In the genomic region with DNA sequence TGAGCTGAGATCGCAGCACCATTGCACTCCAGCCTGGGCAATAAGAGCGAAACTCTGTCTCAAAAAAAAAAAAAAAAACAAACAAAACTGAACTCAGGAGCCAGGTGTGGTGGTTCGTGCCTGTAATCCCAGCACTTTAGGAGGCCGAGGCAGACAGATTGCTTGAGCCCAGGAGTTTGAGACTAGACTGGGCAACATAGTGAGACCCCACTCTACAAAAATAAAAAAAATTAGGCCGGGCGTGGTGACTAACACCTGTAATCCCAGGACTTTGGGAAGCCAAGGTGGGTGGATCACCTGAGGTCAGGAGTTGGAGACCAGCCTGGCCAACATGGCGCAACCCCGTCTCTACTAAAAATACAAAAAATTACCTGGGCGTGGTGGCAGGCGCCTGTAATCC, we compare ENCODE assay signal across 6 cellular contexts. TPM values are rescaled to one million over a fixed set of nuclear protein-coding genes. Genes with fewer than 3 reads are reported as not detected.
"Had no signal": no experiment of that assay in that cellular context is flagged by ENCODE, and none has a peak within 500 bp of the region (broad histone marks: within the 10 kb centered on the region; RNA-seq: fewer than 3 reads in every experiment).

No MANE protein-coding gene starts in this region.

RNA-seq across cellular contexts. Expression of gene FXYD3, which starts 13.7 kb away (rescaled TPM):
- total RNA-seq: GM23248, GM23338, H1, H4, H7, HFFc6 had no signal
- polyA plus RNA-seq: GM23248 had no signal

RNA-seq across cellular contexts. Expression of gene LGI4, which starts 32.9 kb away (rescaled TPM):
- total RNA-seq: H4 had no signal

RNA-seq across cellular contexts. Expression of gene FXYD1, which starts 36.7 kb away (rescaled TPM):
- total RNA-seq: H4 had no signal

RNA-seq across cellular contexts. Expression of gene FXYD7, which starts 41.1 kb away (rescaled TPM):
- total RNA-seq: GM23248 had no signal
- polyA plus RNA-seq: GM23248 had no signal
